Comparison of ENCODE assay signal across 8 cellular contexts in genomic region chr1:35769759-35770446, GRCh38. TPM values are rescaled to one million over a fixed set of nuclear protein-coding genes. Genes with fewer than 3 reads are reported as not detected.
DNase-seq lines count a peak whose midpoint lies in the region; ATAC-seq and TF ChIP-seq lines count a peak whose summit lies in the region.

Gene CLSPN (minus strand): TSS chr1:35769978. CDS start chr1:35769870, 108 bp downstream.

- no peaks in the 10 kb centered on the region for H3K9me3 ChIP-seq in liver (ENCODE audit: control insufficient read depth in 4 of 4, low read length in 3 of 4)

- TF ChIP-seq RAD21 in liver (IDR thresholded peaks at IDR 0.05) = no peak

- DNase-seq in NCI-H774 (lab: John Stamatoyannopoulos, UW) = peak; percentile 99
- DNase-seq in activated CD4-positive, alpha-beta T cell treated with anti-CD3 and anti-CD28 coated beads, Interleukin-2, amount 50 U/mL, for 4 hours = peak; percentile 90 to 92
- peak; percentile 87 to 96 for DNase-seq in dermis microvascular lymphatic vessel endothelial cell (ENCODE audit: low read depth in 2 of 2)
- peak; percentile 97 for DNase-seq in stimulated activated CD4-positive, alpha-beta T cell treated with anti-CD3 and anti-CD28 coated beads, Interleukin-4, amount 100 ng/mL, for 24 hours

- peak within 1 kb of the TSS; percentile 78 to 79 (median 78) for H3K4me3 ChIP-seq in liver (ENCODE audit: low read depth in 1 of 3, low read length in 3 of 3)

- peak within 1 kb of the TSS; percentile 15 to 81 for H3K9ac ChIP-seq in liver (ENCODE audit: low read depth in 1 of 2, low read length in 2 of 2)

- no peak for TF ChIP-seq CTCF in C4-2B (conservative IDR thresholded peaks at IDR 0.05)
- no peak for TF ChIP-seq CTCF in liver (IDR thresholded peaks at IDR 0.05; ENCODE audit: low read depth, low read length, missing input control)

- H3K4me1 ChIP-seq in liver (ENCODE audit: control insufficient read depth in 4 of 4, insufficient read depth in 4 of 4, low read length in 3 of 4) = peaks cover 0 to 13% (median 6%) of the 10 kb centered on the region in 4 donors

- WGBS in liver = under 1% methylated on average over 34 of the region's 34 CpGs

- no peaks in the 10 kb centered on the region for H3K36me3 ChIP-seq in liver (ENCODE audit: control insufficient read depth in 4 of 4, insufficient read depth in 3 of 4, low read depth in 1 of 4, low read length in 3 of 4)

- no peaks in the 10 kb centered on the region for H3K27me3 ChIP-seq in liver (ENCODE audit: control insufficient read depth in 4 of 4, insufficient read depth in 4 of 4, low read length in 3 of 4)

- H3K27ac ChIP-seq in C4-2B = peak within 1 kb of the TSS; percentile 87
- H3K27ac ChIP-seq in liver (ENCODE audit: low read depth in 1 of 2, low read length in 2 of 2) = peak within 1 kb of the TSS; percentile 60 to 83

- ATAC-seq in GM19395 (IDR thresholded peaks at IDR 0.05; ENCODE audit: unreplicated experiment) (peak; percentile 93), HG03565 (IDR thresholded peaks at IDR 0.05; ENCODE audit: unreplicated experiment) (peak; percentile 77)

TF ChIP-seq in liver, 16 proteins besides CTCF, POLR2A, EP300 and RAD21:
- TF ChIP-seq NR2F2 (IDR thresholded peaks at IDR 0.05) (peak; percentile 43), SP1 (IDR thresholded peaks at IDR 0.05) (peak; percentile 62), FOXA2 (IDR thresholded peaks at IDR 0.05) (no peak)
TF ChIP-seq in liver: peak in this region for 2.

RNA-seq across cellular contexts. Expression of gene CLSPN, which starts in this region (rescaled TPM):
- 7.1 and 16.3 TPM in 2 replicates for total RNA-seq in dermis microvascular lymphatic vessel endothelial cell
- total RNA-seq in liver = 10 to 100 TPM in 1 of 2 donors, under 1 TPM in 1; 0.08 to 18.9 TPM
- under 1 TPM; 0.15 to 0.50 TPM for polyA plus RNA-seq in liver

Comparison
In these comparisons a context has a peak if more than half of its experiments do, and no peak if none do; other contexts are left out.
1. Peak in every context shown above with its lines: DNase-seq, ATAC-seq, H3K4me3 ChIP-seq and H3K27ac ChIP-seq.